Comparison of ENCODE assay signal across 8 cellular contexts in genomic region chr4:705278-706082, GRCh38. TPM values are rescaled to one million over a fixed set of nuclear protein-coding genes. Genes with fewer than 3 reads are reported as not detected.
DNase-seq lines count a peak whose midpoint lies in the region; ATAC-seq and TF ChIP-seq lines count a peak whose summit lies in the region.

Gene PCGF3 (plus strand): TSS chr4:705832. CDS start chr4:733681, 27,849 bp downstream.

- H3K27ac ChIP-seq in left lung: peak within 1 kb of the TSS; percentile 65 to 86

- peaks cover 13 to 32% of the 10 kb centered on the region in 2 donors for H3K4me1 ChIP-seq in left lung

- TF ChIP-seq CTCF in left lung (IDR thresholded peaks at IDR 0.05): no peak

- intact Hi-C loops in left lung (cut with DNase I): no loop called here

- no peaks in the 10 kb centered on the region for H3K27me3 ChIP-seq in left lung

- H3K36me3 ChIP-seq in left lung: no peaks in the 10 kb centered on the region

- peak within 1 kb of the TSS; percentile 78 to 85 for H3K4me3 ChIP-seq in left lung

- ATAC-seq in GM19395 (IDR thresholded peaks at IDR 0.05; ENCODE audit: unreplicated experiment) (peak; percentile 95), HG03558 (IDR thresholded peaks at IDR 0.05; ENCODE audit: extremely low read depth, unreplicated experiment) (peak; percentile 69), left lung (peak; percentile 99)

- DNase-seq in C1 segment of cervical spinal cord (lab: John Stamatoyannopoulos, UW) (peak; percentile 68 to 96 (median 91)), NCI-H748 (lab: John Stamatoyannopoulos, UW; ENCODE audit: unreplicated experiment) (peak; percentile 71), cortex of kidney (lab: John Stamatoyannopoulos, UW) (peak; percentile 53), left lung (peak; percentile 98 to 100)
- DNase-seq in activated CD4-positive, alpha-beta T cell treated with anti-CD3 and anti-CD28 coated beads, Interleukin-2, amount 50 U/mL, for 1 hour: peak; percentile 96
- peak; percentile 94 for DNase-seq in stimulated activated CD4-positive, alpha-beta T cell treated with anti-CD3 and anti-CD28 coated beads, Interleukin-2, amount 100 ng/mL, for 4 hours (ENCODE audit: low read depth)

- no peaks in the 10 kb centered on the region for H3K9me3 ChIP-seq in left lung

RNA-seq across cellular contexts. Expression of gene PCGF3, which starts in this region (rescaled TPM):
- total RNA-seq in left lung: 10 to 100 TPM; 43.7 to 49.2 TPM

Comparison
In these comparisons a context has a peak if more than half of its experiments do, and no peak if none do; other contexts are left out.
1. Peak in every context shown above with its lines: DNase-seq, ATAC-seq, H3K4me3 ChIP-seq and H3K27ac ChIP-seq.